8 cellular contexts compared by ENCODE assay signal in the genomic region with DNA sequence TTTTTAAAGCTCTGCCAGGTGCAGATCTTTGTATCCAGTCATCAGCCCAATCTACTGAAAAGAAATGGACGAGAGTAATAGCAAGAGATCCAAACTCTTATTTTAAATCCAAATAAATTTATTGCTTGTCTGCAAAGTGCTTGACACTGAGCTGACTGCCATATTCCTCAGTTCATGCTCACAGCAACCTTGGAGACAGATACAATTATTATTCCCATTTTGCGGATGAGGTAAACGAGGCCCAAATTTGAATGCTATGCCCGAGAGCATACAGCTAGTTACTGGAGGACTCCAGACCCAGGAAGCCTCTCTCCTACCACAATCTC. TPM values are rescaled to one million over a fixed set of nuclear protein-coding genes. Genes with fewer than 3 reads are reported as not detected.
DNase-seq lines count a peak whose midpoint lies in the region; ATAC-seq and TF ChIP-seq lines count a peak whose summit lies in the region.

No MANE protein-coding gene starts in this region.

- no peaks in the 10 kb centered on the region for H3K9me3 ChIP-seq in H9 (ENCODE audit: control insufficient read depth, low read depth, low read length)
- no peaks in the 10 kb centered on the region for H3K9me3 ChIP-seq in hepatocyte (ENCODE audit: low read depth)

- H3K4me3 ChIP-seq in hepatocyte = peak overlapping the region; percentile 52
- peak overlapping the region; percentile 70 to 96 (median 80) for H3K4me3 ChIP-seq in skin epidermis

- no peak overlapping the region for H3K27ac ChIP-seq in H9 (ENCODE audit: insufficient read length, low read depth, low read length)
- peak overlapping the region; percentile 73 for H3K27ac ChIP-seq in hepatocyte
- H3K27ac ChIP-seq in skin epidermis = peak overlapping the region; percentile 47 to 93 (median 86)

- TF ChIP-seq CTCF in H9 (conservative IDR thresholded peaks at IDR 0.05) = no peak
- TF ChIP-seq CTCF in activated B cell treated with CpG ODN at 0.5 μM for 24 hours (IDR thresholded peaks at IDR 0.05) = no peak
- no peak for TF ChIP-seq CTCF in hepatocyte (IDR thresholded peaks at IDR 0.05; ENCODE audit: poor library complexity)

- no peak overlapping the region for H2BK12ac ChIP-seq in H9 (ENCODE audit: insufficient read length, low read depth, low read length)

- peak overlapping the region; percentile 92 for H3K9ac ChIP-seq in H9 (ENCODE audit: extremely low read depth, insufficient read length, low read length)

- no peak overlapping the region for H3K56ac ChIP-seq in H9 (ENCODE audit: insufficient read length, low read depth, low read length)

- H4K8ac ChIP-seq in H9 (replicated peaks; ENCODE audit: insufficient read length, low read depth, low read length) = no peak overlapping the region

- no peak overlapping the region for H3K23ac ChIP-seq in H9 (ENCODE audit: insufficient read length, low read depth, low read length)

- H3K4me2 ChIP-seq in H9 (ENCODE audit: insufficient read depth, insufficient read length, low read length) = peak overlapping the region; percentile 93
- peak overlapping the region; percentile 77 for H3K4me2 ChIP-seq in hepatocyte

- no peak overlapping the region for H3K18ac ChIP-seq in H9 (ENCODE audit: insufficient read length, low read depth, low read length)

- no peak overlapping the region for H4K91ac ChIP-seq in H9 (ENCODE audit: insufficient read length, low read depth, low read length)

- H3K4me3 Mint-ChIP-seq in H9 (peak overlapping the region; percentile 98 to 100), activated B cell treated with CpG ODN at 0.5 μM for 24 hours (peak overlapping the region; percentile 100)

- no peak overlapping the region for H3T11ph ChIP-seq in H9 (ENCODE audit: low read length)

- H3K27me3 Mint-ChIP-seq in H9 (ENCODE audit: low read depth) = peaks cover 10% of the 10 kb centered on the region
- peaks cover 3% of the 10 kb centered on the region for H3K27me3 Mint-ChIP-seq in activated B cell treated with CpG ODN at 0.5 μM for 24 hours

- peak overlapping the region; percentile 15 for H4K5ac ChIP-seq in H9 (ENCODE audit: insufficient read length, low read depth, low read length)

- CTCF ChIA-PET in activated B cell treated with CpG ODN at 0.5 μM for 24 hours (lab: Charles Lee) = interaction anchor here (0.9 to 2.7 kb wide), 8 partner anchors 9 to 358 kb away, joined by 3 to 46 read pairs (median 8); partner anchors contain the start of gene NQO1

- peaks cover 21 to 46% (median 38%) of the 10 kb centered on the region in 3 experiments for H3K36me3 Mint-ChIP-seq in H9 (ENCODE audit: insufficient read depth in 1 of 3, low read depth in 3 of 3)
- peaks cover 34% of the 10 kb centered on the region for H3K36me3 Mint-ChIP-seq in activated B cell treated with CpG ODN at 0.5 μM for 24 hours (ENCODE audit: low read depth)

- no peak overlapping the region for H2AK5ac ChIP-seq in H9 (ENCODE audit: insufficient read length, low read length)

- H2BK120ac ChIP-seq in H9 (ENCODE audit: low read depth, low read length, poor library complexity, severe bottlenecking) = no peak overlapping the region

- H4K20me1 ChIP-seq in H9 (ENCODE audit: control insufficient read depth, insufficient read depth, insufficient read length) (no peaks in the 10 kb centered on the region), hepatocyte (ENCODE audit: insufficient read depth, poor library complexity, severe bottlenecking) (peaks cover 4% of the 10 kb centered on the region)

- no peaks in the 10 kb centered on the region for H3K9me2 ChIP-seq in hepatocyte (replicated peaks; ENCODE audit: insufficient read depth)

- H3K9me3 Mint-ChIP-seq in H9 = no peaks in the 10 kb centered on the region; a peak in 1 of 5 replicates
- H3K9me3 Mint-ChIP-seq in activated B cell treated with CpG ODN at 0.5 μM for 24 hours = no peaks in the 10 kb centered on the region

- peaks cover 7 to 8% of the 10 kb centered on the region in 2 experiments for H3K4me1 Mint-ChIP-seq in H9
- peaks cover 26% of the 10 kb centered on the region for H3K4me1 Mint-ChIP-seq in activated B cell treated with CpG ODN at 0.5 μM for 24 hours

- H3K27ac Mint-ChIP-seq in H9 (peak overlapping the region in 2 of 3 experiments; percentile 99 to 100; a peak in 5 of 7 replicates), activated B cell treated with CpG ODN at 0.5 μM for 24 hours (peak overlapping the region; percentile 99)

- no CpG with 5 or more reads among the region's 4 CpGs for WGBS in H9 (ENCODE audit: extremely low coverage, insufficient read length, low lambda C conversion rate)
- 11% methylated on average over 4 of the region's 4 CpGs for WGBS in hepatocyte (ENCODE audit: low lambda C conversion rate, missing lambda C conversion rate)

- ATAC-seq in activated B cell treated with CpG ODN at 0.5 μM for 24 hours (ENCODE audit: low read depth) = no peak

- POLR2A ChIA-PET in activated B cell treated with CpG ODN at 0.5 μM for 24 hours (lab: Charles Lee) = interaction anchor here (0.6 to 2.2 kb wide), 21 partner anchors 8 to 423 kb away, joined by 3 to 38 read pairs (median 5); partner anchors contain the start of genes CYB5B, NQO1, PDF and TERF2

- no peak overlapping the region for H3K4ac ChIP-seq in H9 (ENCODE audit: low read depth, low read length)

- no peak for DNase-seq in H9
- no peak for DNase-seq in activated B cell treated with CpG ODN at 0.5 μM for 24 hours
- no peak for DNase-seq in hepatocyte (ENCODE audit: low spot score)
- DNase-seq in T-helper 9 cell = no peak
- DNase-seq in NCI-H526 treated with DMSO at 0.1 percent for 48 hours (lab: John Stamatoyannopoulos, UW) = no peak
- DNase-seq in stimulated activated CD4-positive, alpha-beta T cell treated with anti-CD3 and anti-CD28 coated beads, Interleukin-4, amount 100 ng/mL, for 24 hours = no peak
- no peak for DNase-seq in NCI-H2227 (lab: John Stamatoyannopoulos, UW; ENCODE audit: unreplicated experiment)

- H3K79me2 ChIP-seq in H9 (ENCODE audit: insufficient read depth, low read length) (peaks cover 15% of the 10 kb centered on the region; the same call in 1 of the 2 replicates), hepatocyte (peaks cover 49% of the 10 kb centered on the region)

- no peak overlapping the region for H2AFZ ChIP-seq in H9 (ENCODE audit: low read length)
- peak overlapping the region; percentile 81 for H2AFZ ChIP-seq in hepatocyte

- H2BK15ac ChIP-seq in H9 (ENCODE audit: low read depth, low read length) = no peak overlapping the region

- peak overlapping the region; percentile 92; the same call in 1 of the 2 replicates for H3K14ac ChIP-seq in H9 (ENCODE audit: insufficient read depth, low read length)

- intact Hi-C loops in activated B cell treated with CpG ODN at 0.5 μM for 24 hours (cut with micrococcal nuclease) = loop anchor here (1.0 kb wide), 2 partner anchors 8 to 45 kb away; partner anchors contain the start of gene WWP2

- no peaks in the 10 kb centered on the region for H3K79me1 ChIP-seq in H9 (ENCODE audit: insufficient read depth, low read depth, low read length, poor library complexity, severe bottlenecking)

- H3K23me2 ChIP-seq in H9 (ENCODE audit: insufficient read length, low read depth, low read length, poor library complexity, severe bottlenecking) = no peaks in the 10 kb centered on the region

- no peak overlapping the region for H2BK20ac ChIP-seq in H9 (ENCODE audit: low read depth, low read length, poor library complexity, severe bottlenecking)

- H3K4me1 ChIP-seq in H9 (ENCODE audit: insufficient read depth, low read length) = no peaks in the 10 kb centered on the region; the same call in 1 of the 2 replicates
- H3K4me1 ChIP-seq in hepatocyte (ENCODE audit: insufficient read depth) = peaks cover 11% of the 10 kb centered on the region

- H3K27me3 ChIP-seq in H9 (ENCODE audit: insufficient read depth, low read length) (no peaks in the 10 kb centered on the region), hepatocyte (no peaks in the 10 kb centered on the region)

- H2BK5ac ChIP-seq in H9 (ENCODE audit: insufficient read length, low read length) = no peak overlapping the region

- no peaks in the 10 kb centered on the region for H3K36me3 ChIP-seq in hepatocyte (replicated peaks; ENCODE audit: insufficient read depth, low read depth)

RNA-seq across cellular contexts. Expression of gene NOB1, which starts 0.6 kb away (rescaled TPM):
- 98.7 and 101 TPM in 2 replicates for total RNA-seq in H9 (2021)
- 76.1 and 78.8 TPM in 2 replicates for total RNA-seq in activated B cell treated with CpG ODN at 0.5 μM for 24 hours
- 23.9 and 34.6 TPM in 2 replicates for total RNA-seq in hepatocyte
- 25.1 and 28.0 TPM in 2 replicates for polyA plus RNA-seq in hepatocyte

RNA-seq across cellular contexts. Expression of gene WWP2, which starts 8.0 kb away (rescaled TPM):
- total RNA-seq in H9 (2021) (37.7 and 40.2 TPM in 2 replicates), activated B cell treated with CpG ODN at 0.5 μM for 24 hours (69.4 and 80.8 TPM in 2 replicates), hepatocyte (19.9 and 26.2 TPM in 2 replicates)
- polyA plus RNA-seq in hepatocyte = 19.1 and 23.1 TPM in 2 replicates

RNA-seq across cellular contexts. Expression of gene NQO1, which starts 27.7 kb away (rescaled TPM):
- total RNA-seq in H9 (2021) (64.6 and 66.9 TPM in 2 replicates), activated B cell treated with CpG ODN at 0.5 μM for 24 hours (5.4 and 5.5 TPM in 2 replicates), hepatocyte (131 and 132 TPM in 2 replicates)
- polyA plus RNA-seq in hepatocyte = 142 and 169 TPM in 2 replicates

Comparison
In these comparisons a context has a peak if more than half of its experiments do, and no peak if none do; other contexts are left out.
1. RNA of gene NQO1, which starts 27.7 kb away (total RNA-seq): 131 to 132 TPM in hepatocyte and 64.6 to 66.9 TPM in H9; 5.4 to 5.5 TPM in activated B cell treated with CpG ODN at 0.5 μM for 24 hours; every median in the first group is over 10 times any median in the second.